In the genomic region with DNA sequence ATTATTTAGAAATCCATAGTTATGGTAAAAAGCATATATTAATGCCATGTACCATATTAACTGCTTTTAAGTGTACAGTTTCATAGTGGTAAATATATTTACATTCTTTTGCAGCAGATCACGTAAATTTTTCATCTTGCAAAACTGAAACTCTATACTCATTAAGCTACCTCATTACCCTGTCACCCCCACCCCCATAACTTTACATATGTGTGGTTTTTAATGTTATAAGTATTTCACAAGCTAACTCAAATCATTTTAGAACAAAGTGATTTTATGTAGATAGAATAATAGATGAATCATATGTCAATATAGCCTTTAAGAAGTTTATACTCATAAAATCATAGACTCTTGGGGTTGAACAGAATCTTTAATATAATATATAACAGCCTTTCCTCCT, we compare ENCODE assay signal across 2 cellular contexts.
TF ChIP-seq lines count a peak whose summit lies in the region.

No MANE protein-coding gene starts in this region.

TF ChIP-seq in GM12878, 131 proteins besides CTCF, POLR2A, EP300 and RAD21:
- TF ChIP-seq ZNF207 (IDR thresholded peaks at IDR 0.05; ENCODE audit: borderline replicate concordance) (no peak), RUNX3 (IDR thresholded peaks at IDR 0.05; ENCODE audit: low read length) (peak; percentile 66; the same call in 1 of the 2 replicates), FOXM1 (IDR thresholded peaks at IDR 0.05; ENCODE audit: low read depth, low read length) (0 out of 2 replicates have a peak, but pooled peaks have one; percentile 31), MTA2 (IDR thresholded peaks at IDR 0.05; ENCODE audit: low read depth) (0 out of 2 replicates have a peak, but pooled peaks have one; percentile 27), JUNB (IDR thresholded peaks at IDR 0.05) (0 out of 2 replicates have a peak, but pooled peaks have one; percentile 18), SREBF1 (IDR thresholded peaks at IDR 0.05; ENCODE audit: low read length) (peak; percentile 25; the same call in 1 of the 2 replicates), NFIC (IDR thresholded peaks at IDR 0.05; ENCODE audit: low read depth, low read length) (peak; percentile 39; the same call in 1 of the 2 replicates), NR2C2 (IDR thresholded peaks at IDR 0.05; ENCODE audit: borderline replicate concordance, control insufficient read depth, insufficient read length, low read depth) (no peak)
- TF ChIP-seq, protein P1, sequence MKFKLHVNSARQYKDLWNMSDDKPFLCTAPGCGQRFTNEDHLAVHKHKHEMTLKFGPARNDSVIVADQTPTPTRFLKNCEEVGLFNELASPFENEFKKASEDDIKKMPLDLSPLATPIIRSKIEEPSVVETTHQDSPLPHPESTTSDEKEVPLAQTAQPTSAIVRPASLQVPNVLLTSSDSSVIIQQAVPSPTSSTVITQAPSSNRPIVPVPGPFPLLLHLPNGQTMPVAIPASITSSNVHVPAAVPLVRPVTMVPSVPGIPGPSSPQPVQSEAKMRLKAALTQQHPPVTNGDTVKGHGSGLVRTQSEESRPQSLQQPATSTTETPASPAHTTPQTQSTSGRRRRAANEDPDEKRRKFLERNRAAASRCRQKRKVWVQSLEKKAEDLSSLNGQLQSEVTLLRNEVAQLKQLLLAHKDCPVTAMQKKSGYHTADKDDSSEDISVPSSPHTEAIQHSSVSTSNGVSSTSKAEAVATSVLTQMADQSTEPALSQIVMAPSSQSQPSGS (IDR thresholded peaks at IDR 0.05; ENCODE audit: low read length): peak; percentile 27; the same call in 1 of the 2 replicates

TF ChIP-seq in HepG2, 621 proteins besides CTCF, POLR2A, EP300 and RAD21:
- no peak for TF ChIP-seq NPAS2 (CRISPR knock-in tag; IDR thresholded peaks at IDR 0.05; ENCODE audit: borderline replicate concordance)
- TF ChIP-seq SMAD1 (CRISPR knock-in tag; IDR thresholded peaks at IDR 0.05; ENCODE audit: borderline replicate concordance, low read depth): no peak
- no peak for TF ChIP-seq DPF2 (CRISPR knock-in tag; IDR thresholded peaks at IDR 0.05; ENCODE audit: borderline replicate concordance, low read depth)
- TF ChIP-seq, protein P2, sequence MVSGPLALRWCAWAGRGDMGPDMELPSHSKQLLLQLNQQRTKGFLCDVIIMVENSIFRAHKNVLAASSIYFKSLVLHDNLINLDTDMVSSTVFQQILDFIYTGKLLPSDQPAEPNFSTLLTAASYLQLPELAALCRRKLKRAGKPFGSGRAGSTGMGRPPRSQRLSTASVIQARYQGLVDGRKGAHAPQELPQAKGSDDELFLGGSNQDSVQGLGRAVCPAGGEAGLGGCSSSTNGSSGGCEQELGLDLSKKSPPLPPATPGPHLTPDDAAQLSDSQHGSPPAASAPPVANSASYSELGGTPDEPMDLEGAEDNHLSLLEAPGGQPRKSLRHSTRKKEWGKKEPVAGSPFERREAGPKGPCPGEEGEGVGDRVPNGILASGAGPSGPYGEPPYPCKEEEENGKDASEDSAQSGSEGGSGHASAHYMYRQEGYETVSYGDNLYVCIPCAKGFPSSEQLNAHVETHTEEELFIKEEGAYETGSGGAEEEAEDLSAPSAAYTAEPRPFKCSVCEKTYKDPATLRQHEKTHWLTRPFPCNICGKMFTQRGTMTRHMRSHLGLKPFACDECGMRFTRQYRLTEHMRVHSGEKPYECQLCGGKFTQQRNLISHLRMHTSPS (CRISPR knock-in tag; IDR thresholded peaks at IDR 0.05; ENCODE audit: low read depth): no peak
- no peak for TF ChIP-seq U2AF1 (optimal IDR thresholded peaks at IDR 0.05; ENCODE audit: low read depth, low read length)
